ENCODE assay signal across 1 cellular context in genomic region chr19:6238256-6238642, GRCh38.
TF ChIP-seq lines count a peak whose summit lies in the region.

No MANE protein-coding gene starts in this region.

TF ChIP-seq in H1, 55 proteins besides CTCF, POLR2A, EP300 and RAD21 (continued from another document):
- TF ChIP-seq KDM4A (IDR thresholded peaks at IDR 0.05; ENCODE audit: low read depth, low read length, severe bottlenecking) (no peak), SIN3A (conservative IDR thresholded peaks at IDR 0.05 in 1 of 2, IDR thresholded peaks at IDR 0.05 in 1 of 2; ENCODE audit: low read depth in 1 of 2, low read length in 2 of 2) (no peak), TAF1 (IDR thresholded peaks at IDR 0.05; ENCODE audit: low read depth, low read length) (no peak), E2F6 (IDR thresholded peaks at IDR 0.05) (no peak), HDAC2 (IDR thresholded peaks at IDR 0.05; ENCODE audit: borderline replicate concordance in 1 of 2, low read depth in 2 of 2, low read length in 2 of 2) (no peak), CTBP2 (IDR thresholded peaks at IDR 0.05; ENCODE audit: borderline replicate concordance, insufficient read depth, insufficient read length, low read length) (no peak), ATF2 (IDR thresholded peaks at IDR 0.05; ENCODE audit: low read length) (no peak), SUZ12 (IDR thresholded peaks at IDR 0.05; ENCODE audit: low read length) (no peak), SAP30 (IDR thresholded peaks at IDR 0.05; ENCODE audit: insufficient read depth, insufficient replicate concordance, low read length) (no peak), RFX5 (IDR thresholded peaks at IDR 0.05; ENCODE audit: borderline replicate concordance, low read depth, low read length) (no peak), BCL11A (IDR thresholded peaks at IDR 0.05; ENCODE audit: low read depth in 2 of 2, low read length in 2 of 2) (no peak), JUND (IDR thresholded peaks at IDR 0.05; ENCODE audit: low read length) (no peak), EZH2 (IDR thresholded peaks at IDR 0.05; ENCODE audit: low read depth, low read length, severe bottlenecking) (no peak)
